In genomic region chr2:180463608-180464007, GRCh38 we compare ENCODE assay signal across 17 cellular contexts.
"Had no signal": no experiment of that assay in that cellular context is flagged by ENCODE, and none has a peak within 500 bp of the region (broad histone marks: within the 10 kb centered on the region; RNA-seq: fewer than 3 reads in every experiment).

No MANE protein-coding gene starts in this region.

- H3K27me3 ChIP-seq: ascending aorta, dorsolateral prefrontal cortex, esophagus muscularis mucosa, neural progenitor cell, tibial artery, uterus had no signal

- H2AFZ ChIP-seq: neural progenitor cell had no signal

- DNase-seq: activated CD4-positive, alpha-beta T cell treated with anti-CD3 and anti-CD28 coated beads, Interleukin-2, amount 50 U/mL, for 48 hours; activated naive CD4-positive, alpha-beta T cell treated with anti-CD3 and anti-CD28 coated beads for 36 hours; dorsolateral prefrontal cortex; endodermal cell; glutamatergic neuron; kidney glomerular epithelial cell; stimulated activated CD4-positive, alpha-beta T cell treated with anti-CD3 and anti-CD28 coated beads, Interleukin-4, amount 100 ng/mL, for 24 hours; stimulated activated naive CD4-positive, alpha-beta T cell; T-helper 1 cell; T1000; tibial artery; uterus had no signal

- H3K27ac ChIP-seq: ascending aorta, dorsolateral prefrontal cortex, esophagus muscularis mucosa, neural progenitor cell, tibial artery, uterus, VCaP had no signal

- H3K36me3 ChIP-seq: ascending aorta, esophagus muscularis mucosa, neural progenitor cell, tibial artery, uterus had no signal

- H3K4me3 ChIP-seq: ascending aorta, dorsolateral prefrontal cortex, esophagus muscularis mucosa, neural progenitor cell, tibial artery, uterus had no signal

- H3K9me3 ChIP-seq: tibial artery, uterus had no signal

- ATAC-seq: activated T-helper 17 cell treated with anti-CD3 and anti-CD28 coated beads, Interleukin-2, amount 50 U/mL, for 72 hours had no signal

- H3K4me2 ChIP-seq: neural progenitor cell had no signal

- H3K4me1 ChIP-seq: ascending aorta, neural progenitor cell, tibial artery, uterus had no signal

- H3K9ac ChIP-seq: neural progenitor cell had no signal
